Comparison of ENCODE assay signal across 1 cellular context in the genomic region with DNA sequence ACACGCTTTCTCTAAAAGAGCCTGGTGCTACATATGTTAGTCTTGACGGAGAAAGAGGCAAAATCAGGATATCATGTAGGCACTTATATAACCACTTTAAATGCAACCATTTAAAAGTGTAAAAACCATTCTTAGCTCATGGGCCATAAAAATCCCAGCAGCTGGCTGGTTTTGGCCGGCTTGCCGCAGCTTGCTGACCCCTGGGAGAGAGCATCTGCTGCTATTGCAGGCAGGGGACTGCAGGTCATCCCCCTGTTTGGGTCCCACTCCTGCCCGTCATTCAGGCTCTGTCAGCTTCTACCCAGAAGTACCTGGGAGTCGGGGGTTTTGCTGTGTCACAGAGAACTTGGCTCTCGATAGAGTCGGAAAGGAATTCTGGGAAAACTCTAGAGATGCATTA.
TF ChIP-seq lines count a peak whose summit lies in the region.

No MANE protein-coding gene starts in this region.

TF ChIP-seq in GM23338, 12 proteins besides CTCF, POLR2A, EP300 and RAD21 (continued from another document):
- TF ChIP-seq REST (IDR thresholded peaks at IDR 0.05; ENCODE audit: unreplicated experiment), result no peak
- TF ChIP-seq, protein P1, sequence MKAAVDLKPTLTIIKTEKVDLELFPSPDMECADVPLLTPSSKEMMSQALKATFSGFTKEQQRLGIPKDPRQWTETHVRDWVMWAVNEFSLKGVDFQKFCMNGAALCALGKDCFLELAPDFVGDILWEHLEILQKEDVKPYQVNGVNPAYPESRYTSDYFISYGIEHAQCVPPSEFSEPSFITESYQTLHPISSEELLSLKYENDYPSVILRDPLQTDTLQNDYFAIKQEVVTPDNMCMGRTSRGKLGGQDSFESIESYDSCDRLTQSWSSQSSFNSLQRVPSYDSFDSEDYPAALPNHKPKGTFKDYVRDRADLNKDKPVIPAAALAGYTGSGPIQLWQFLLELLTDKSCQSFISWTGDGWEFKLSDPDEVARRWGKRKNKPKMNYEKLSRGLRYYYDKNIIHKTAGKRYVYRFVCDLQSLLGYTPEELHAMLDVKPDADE (IDR thresholded peaks at IDR 0.05), result no peak
- TF ChIP-seq JUNB (IDR thresholded peaks at IDR 0.05; ENCODE audit: unreplicated experiment), result no peak
- no peak for TF ChIP-seq ZNF331 (CRISPR knock-in tag; IDR thresholded peaks at IDR 0.05; ENCODE audit: low read depth)
- no peak for TF ChIP-seq ZNF114 (CRISPR knock-in tag; IDR thresholded peaks at IDR 0.05)
- TF ChIP-seq NANOG (IDR thresholded peaks at IDR 0.05; ENCODE audit: borderline replicate concordance), result no peak
- no peak for TF ChIP-seq EZH2phosphoT487 (IDR thresholded peaks at IDR 0.05; ENCODE audit: unreplicated experiment)
- TF ChIP-seq ZNF462 (CRISPR knock-in tag; IDR thresholded peaks at IDR 0.05), result no peak
- no peak for TF ChIP-seq CREB1 (CRISPR knock-in tag; IDR thresholded peaks at IDR 0.05; ENCODE audit: low read depth)
- TF ChIP-seq POLR2AphosphoS5 (IDR thresholded peaks at IDR 0.05; ENCODE audit: low read depth), result no peak
- no peak for TF ChIP-seq STAT1 (IDR thresholded peaks at IDR 0.05; ENCODE audit: unreplicated experiment)
TF ChIP-seq in GM23338: peak in this region for 0.
